10 cellular contexts compared by ENCODE assay signal in genomic region chr13:98543380-98544104, GRCh38. TPM values are rescaled to one million over a fixed set of nuclear protein-coding genes. Genes with fewer than 3 reads are reported as not detected.
A peak's percentile ranks its signal among the peaks of the same experiment; 100 is the strongest.
DNase-seq lines count a peak whose midpoint lies in the region; ATAC-seq lines count a peak whose summit lies in the region.
"Had no signal": no experiment of that assay in that cellular context is flagged by ENCODE, and none has a peak within 500 bp of the region (broad histone marks: within the 10 kb centered on the region; RNA-seq: fewer than 3 reads in every experiment).

No MANE protein-coding gene starts in this region.

- H3K9ac ChIP-seq in BLaER1 (peak overlapping the region; percentile 36; the same call in 1 of the 2 replicates), muscle layer of colon (ENCODE audit: low read length) (no peak overlapping the region)

- H3K4me3 ChIP-seq in BLaER1 (peak overlapping the region; percentile 54), muscle layer of colon (ENCODE audit: low read depth in 1 of 2, low read length in 2 of 2) (peak overlapping the region in 1 of 2 donors; percentile 40)

- H3K27ac Mint-ChIP-seq in activated T-helper 1 cell treated with anti-CD3 and anti-CD28 coated beads, Interleukin-12 subunit alpha, Interleukin-12 subunit beta, Interleukin-2, Interleukin-4 antibody, amounts not matched to agents 30 ng/mL and 10 ng/mL and 1 ng/mL, durations not matched to agents 14 hours and 24 hours and 36 hours = peak overlapping the region; percentile 74

- peaks cover 87% of the 10 kb centered on the region for H3K4me1 Mint-ChIP-seq in activated T-helper 1 cell treated with anti-CD3 and anti-CD28 coated beads, Interleukin-12 subunit alpha, Interleukin-12 subunit beta, Interleukin-2, Interleukin-4 antibody, amounts not matched to agents 30 ng/mL and 10 ng/mL and 1 ng/mL, durations not matched to agents 14 hours and 24 hours and 36 hours (ENCODE audit: low read depth)

- H4K20me1 ChIP-seq in BLaER1 = peaks cover 100% of the 10 kb centered on the region

- DNase-seq in activated T-helper 1 cell treated with anti-CD3 and anti-CD28 coated beads, Interleukin-12 subunit alpha, Interleukin-12 subunit beta, Interleukin-2, Interleukin-4 antibody, amounts not matched to agents 30 ng/mL and 10 ng/mL and 1 ng/mL, durations not matched to agents 14 hours and 24 hours and 36 hours (ENCODE audit: low spot score) = no peak
- DNase-seq in AG08395 (ENCODE audit: low spot score) (no peak), ureter (ENCODE audit: low spot score) (no peak), NCI-H1694 (lab: John Stamatoyannopoulos, UW) (no peak)
- DNase-seq: NCI-H187; stimulated activated CD4-positive, alpha-beta T cell treated with anti-CD3 and anti-CD28 coated beads, Interleukin-12 subunit alpha, Interleukin-12 subunit beta, amount 100 ng/mL, for 4 hours had no signal

- peaks cover 22% of the 10 kb centered on the region for H3K36me3 Mint-ChIP-seq in activated T-helper 1 cell treated with anti-CD3 and anti-CD28 coated beads, Interleukin-12 subunit alpha, Interleukin-12 subunit beta, Interleukin-2, Interleukin-4 antibody, amounts not matched to agents 30 ng/mL and 10 ng/mL and 1 ng/mL, durations not matched to agents 14 hours and 24 hours and 36 hours (ENCODE audit: low read depth)

- H3K9me3 ChIP-seq in BLaER1 = no peaks in the 10 kb centered on the region
- H3K9me3 ChIP-seq in muscle layer of colon (ENCODE audit: low read length) = no peaks in the 10 kb centered on the region

- intact Hi-C loops in activated T-helper 1 cell treated with anti-CD3 and anti-CD28 coated beads, Interleukin-12 subunit alpha, Interleukin-12 subunit beta, Interleukin-2, Interleukin-4 antibody, amounts not matched to agents 30 ng/mL and 10 ng/mL and 1 ng/mL, durations not matched to agents 14 hours and 24 hours and 36 hours (cut with micrococcal nuclease) = loop anchor here (2.0 kb wide), 1 partner anchor 15 kb away; no protein-coding TSS in a partner anchor

- H3K27me3 Mint-ChIP-seq in activated T-helper 1 cell treated with anti-CD3 and anti-CD28 coated beads, Interleukin-12 subunit alpha, Interleukin-12 subunit beta, Interleukin-2, Interleukin-4 antibody, amounts not matched to agents 30 ng/mL and 10 ng/mL and 1 ng/mL, durations not matched to agents 14 hours and 24 hours and 36 hours (ENCODE audit: insufficient read depth) = no peaks in the 10 kb centered on the region

- no peaks in the 10 kb centered on the region for H3K9me3 Mint-ChIP-seq in activated T-helper 1 cell treated with anti-CD3 and anti-CD28 coated beads, Interleukin-12 subunit alpha, Interleukin-12 subunit beta, Interleukin-2, Interleukin-4 antibody, amounts not matched to agents 30 ng/mL and 10 ng/mL and 1 ng/mL, durations not matched to agents 14 hours and 24 hours and 36 hours

- H3K4me2 ChIP-seq in BLaER1 = peak overlapping the region; percentile 88

- H3K4me1 ChIP-seq in BLaER1 (peaks cover 78% of the 10 kb centered on the region), muscle layer of colon (ENCODE audit: insufficient read depth, low read length) (peaks cover 63% of the 10 kb centered on the region)

- ATAC-seq in GM21423 (IDR thresholded peaks at IDR 0.05; ENCODE audit: unreplicated experiment) (peak; percentile 10), HG03521 (IDR thresholded peaks at IDR 0.05; ENCODE audit: unreplicated experiment) (no peak)

- peak overlapping the region; percentile 67 for H3K27ac ChIP-seq in BLaER1
- H3K27ac ChIP-seq in muscle layer of colon (ENCODE audit: low read depth, low read length) = peak overlapping the region; percentile 42

- H3K4me3 Mint-ChIP-seq in activated T-helper 1 cell treated with anti-CD3 and anti-CD28 coated beads, Interleukin-12 subunit alpha, Interleukin-12 subunit beta, Interleukin-2, Interleukin-4 antibody, amounts not matched to agents 30 ng/mL and 10 ng/mL and 1 ng/mL, durations not matched to agents 14 hours and 24 hours and 36 hours = peak overlapping the region; percentile 68

- H3K27me3 ChIP-seq in BLaER1 (no peaks in the 10 kb centered on the region), muscle layer of colon (ENCODE audit: control insufficient read depth in 1 of 2, insufficient read depth in 2 of 2, low read length in 2 of 2) (no peaks in the 10 kb centered on the region)

- H3K36me3 ChIP-seq in BLaER1 = peaks cover 14% of the 10 kb centered on the region
- H3K36me3 ChIP-seq in muscle layer of colon (ENCODE audit: insufficient read depth, low read length) = no peaks in the 10 kb centered on the region

RNA-seq across cellular contexts. Expression of gene STK24, which starts 33.4 kb away (rescaled TPM):
- 135 and 139 TPM in 2 replicates for total RNA-seq in activated T-helper 1 cell treated with anti-CD3 and anti-CD28 coated beads, Interleukin-12 subunit alpha, Interleukin-12 subunit beta, Interleukin-2, Interleukin-4 antibody, amounts not matched to agents 30 ng/mL and 10 ng/mL and 1 ng/mL, durations not matched to agents 14 hours and 24 hours and 36 hours
- total RNA-seq in ureter = 160 TPM
